ENCODE assay signal across 8 cellular contexts in the genomic region with DNA sequence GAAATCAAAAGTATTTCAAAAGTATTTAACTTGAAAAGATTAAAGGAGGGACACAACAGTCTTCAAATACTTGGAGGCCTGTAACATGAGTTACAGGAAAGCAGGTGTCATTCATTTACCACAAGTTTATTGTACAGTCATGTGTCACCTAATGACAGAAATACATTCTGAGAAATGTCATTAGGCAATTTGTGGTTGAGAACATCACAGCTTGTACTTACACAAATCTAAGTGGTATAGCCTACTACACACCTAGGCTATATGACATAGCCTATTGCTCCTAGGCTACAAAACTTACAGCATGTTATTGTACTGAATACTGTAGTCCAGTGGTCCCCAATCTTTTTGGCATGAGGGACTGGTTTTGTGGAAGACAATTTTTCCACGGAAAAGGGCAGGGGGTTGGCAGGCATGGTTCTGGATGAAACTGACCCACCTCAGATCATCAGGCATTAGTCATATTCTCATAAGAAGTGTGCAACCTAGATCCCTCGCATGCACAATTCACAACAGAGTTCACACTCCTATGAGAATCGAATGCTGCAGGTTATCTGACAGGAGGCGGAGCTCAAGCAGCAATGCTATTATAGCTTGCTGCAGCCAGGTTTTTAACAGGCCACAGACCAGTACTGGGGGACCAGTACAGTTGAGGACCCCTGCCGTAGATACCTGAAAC. TPM values are rescaled to one million over a fixed set of nuclear protein-coding genes. Genes with fewer than 3 reads are reported as not detected.
DNase-seq lines count a peak whose midpoint lies in the region; ATAC-seq and TF ChIP-seq lines count a peak whose summit lies in the region.

No MANE protein-coding gene starts in this region.

- no peaks in the 10 kb centered on the region for H3K27me3 Mint-ChIP-seq in activated CD8-positive, alpha-beta T cell treated with anti-CD3 and anti-CD28 coated beads, Interleukin-2, amount 10 ng/mL, durations not matched to agents 7 days and 5 days (ENCODE audit: low read depth)
- no peaks in the 10 kb centered on the region for H3K27me3 Mint-ChIP-seq in natural killer cell (ENCODE audit: low read depth in 2 of 2)

- peak overlapping the region; percentile 73 for H3K4me3 Mint-ChIP-seq in activated CD8-positive, alpha-beta T cell treated with anti-CD3 and anti-CD28 coated beads, Interleukin-2, amount 10 ng/mL, durations not matched to agents 7 days and 5 days
- H3K4me3 Mint-ChIP-seq in natural killer cell, result peak overlapping the region; percentile 83

- CTCF ChIA-PET in activated CD8-positive, alpha-beta T cell treated with anti-CD3 and anti-CD28 coated beads, Interleukin-2, amount 10 ng/mL, durations not matched to agents 7 days and 5 days (lab: Charles Lee), result interaction anchor here (1.6 to 2.1 kb wide), 2 partner anchors 14 to 27 kb away, joined by 8 read pairs; a partner anchor contains a TSS

- peaks cover 21% of the 10 kb centered on the region for H3K4me1 Mint-ChIP-seq in activated CD8-positive, alpha-beta T cell treated with anti-CD3 and anti-CD28 coated beads, Interleukin-2, amount 10 ng/mL, durations not matched to agents 7 days and 5 days (ENCODE audit: low read depth)
- peaks cover 26 to 29% of the 10 kb centered on the region in 2 donors for H3K4me1 Mint-ChIP-seq in natural killer cell

- ATAC-seq in Right ventricle myocardium inferior (peak; percentile 25), left cardiac atrium (no peak), HG03060 (IDR thresholded peaks at IDR 0.05; ENCODE audit: low read depth, unreplicated experiment) (peak; percentile 64), natural killer cell (peak; percentile 28 to 70 (median 44))
- peak; percentile 39 for ATAC-seq in activated CD8-positive, alpha-beta T cell treated with anti-CD3 and anti-CD28 coated beads, Interleukin-2, amount 10 ng/mL, durations not matched to agents 7 days and 5 days

- peaks cover 27% of the 10 kb centered on the region for H3K36me3 Mint-ChIP-seq in activated CD8-positive, alpha-beta T cell treated with anti-CD3 and anti-CD28 coated beads, Interleukin-2, amount 10 ng/mL, durations not matched to agents 7 days and 5 days (ENCODE audit: low read depth)
- H3K36me3 Mint-ChIP-seq in natural killer cell, result no peaks in the 10 kb centered on the region

- DNase-seq in Right ventricle myocardium inferior (ENCODE audit: missing footprints) (no peak), left cardiac atrium (no peak), natural killer cell (no peak), posterior vena cava (ENCODE audit: low spot score) (no peak), NCI-H187 treated with DMSO at 0.1 percent for 48 hours (lab: John Stamatoyannopoulos, UW) (no peak), NCI-H2081 treated with DMSO at 0.1 percent for 48 hours (lab: John Stamatoyannopoulos, UW) (no peak)
- DNase-seq in activated CD8-positive, alpha-beta T cell treated with anti-CD3 and anti-CD28 coated beads, Interleukin-2, amount 10 ng/mL, durations not matched to agents 7 days and 5 days, result peak; percentile 26

- intact Hi-C loops in Right ventricle myocardium inferior (cut with DNase I) (no loop called here), left cardiac atrium (cut with DNase I) (no loop called here), natural killer cell (cut with micrococcal nuclease) (no loop called here), posterior vena cava (cut with DNase I) (no loop called here)

- POLR2A ChIA-PET in activated CD8-positive, alpha-beta T cell treated with anti-CD3 and anti-CD28 coated beads, Interleukin-2, amount 10 ng/mL, durations not matched to agents 7 days and 5 days (lab: Charles Lee), result interaction anchor here (0.6 to 1.7 kb wide), 3 partner anchors 19 to 146 kb away, joined by 3 to 13 read pairs (median 9); a partner anchor contains a TSS

- H3K9me3 Mint-ChIP-seq in activated CD8-positive, alpha-beta T cell treated with anti-CD3 and anti-CD28 coated beads, Interleukin-2, amount 10 ng/mL, durations not matched to agents 7 days and 5 days (ENCODE audit: insufficient read depth), result peaks cover under 1% of the 10 kb centered on the region
- H3K9me3 Mint-ChIP-seq in natural killer cell, result no peaks in the 10 kb centered on the region

- no peak for TF ChIP-seq CTCF in natural killer cell (IDR thresholded peaks at IDR 0.05)

- H3K27ac Mint-ChIP-seq in activated CD8-positive, alpha-beta T cell treated with anti-CD3 and anti-CD28 coated beads, Interleukin-2, amount 10 ng/mL, durations not matched to agents 7 days and 5 days, result peak overlapping the region; percentile 88
- no peak overlapping the region for H3K27ac Mint-ChIP-seq in natural killer cell

RNA-seq across cellular contexts. Expression of a gene that starts 25.0 kb away (rescaled TPM):
- total RNA-seq in Right ventricle myocardium inferior (6.4 TPM), left cardiac atrium (1 to 10 TPM; 8.3 to 9.2 TPM), natural killer cell (10 to 100 TPM; 37.1 to 40.7 (median 40.6) TPM), posterior vena cava (10 to 100 TPM; 12.0 to 13.2 TPM)
- total RNA-seq in activated CD8-positive, alpha-beta T cell treated with anti-CD3 and anti-CD28 coated beads, Interleukin-2, amount 10 ng/mL, durations not matched to agents 7 days and 5 days, result 10 to 100 TPM; 24.8 to 25.2 TPM

RNA-seq across cellular contexts. Expression of a gene that starts 28.0 kb away (rescaled TPM):
- total RNA-seq in Right ventricle myocardium inferior (10.1 TPM), left cardiac atrium (10 to 100 TPM in 1 of 2 donors, 1 to 10 TPM in 1; 8.1 to 12.8 TPM), natural killer cell (10 to 100 TPM; 30.1 to 37.9 (median 36.5) TPM), posterior vena cava (10 to 100 TPM; 14.4 to 16.2 TPM)
- total RNA-seq in activated CD8-positive, alpha-beta T cell treated with anti-CD3 and anti-CD28 coated beads, Interleukin-2, amount 10 ng/mL, durations not matched to agents 7 days and 5 days, result 10 to 100 TPM; 27.3 to 29.9 TPM

Comparison
In these comparisons a context has a peak if more than half of its experiments do, and no peak if none do; other contexts are left out.
1. ATAC-seq: peak in Right ventricle myocardium inferior (single experiment), HG03060 (single experiment), activated CD8-positive, alpha-beta T cell treated with anti-CD3 and anti-CD28 coated beads, Interleukin-2, amount 10 ng/mL, durations not matched to agents 7 days and 5 days (single experiment) and natural killer cell (3 of 3); none in left cardiac atrium (0 of 2).